Comparison of ENCODE assay signal across 9 cellular contexts in genomic region chr16:89200124-89200849, GRCh38. TPM values are rescaled to one million over a fixed set of nuclear protein-coding genes. Genes with fewer than 3 reads are reported as not detected.
DNase-seq lines count a peak whose midpoint lies in the region; ATAC-seq and TF ChIP-seq lines count a peak whose summit lies in the region.
"Had no signal": no experiment of that assay in that cellular context is flagged by ENCODE, and none has a peak within 500 bp of the region (broad histone marks: within the 10 kb centered on the region; RNA-seq: fewer than 3 reads in every experiment).

SLC22A31 (minus strand) TSS chr16:89200537; CDS start chr16:89200501, 36 bp downstream.

- POLR2A ChIA-PET in SK-N-SH (lab: Yijun Ruan, JAX) = no interaction called here

- no peak within 1 kb of the TSS for H3K27ac Mint-ChIP-seq in glutamatergic neuron (ENCODE audit: unreplicated experiment)

- TF ChIP-seq CTCF in SK-N-SH (IDR thresholded peaks at IDR 0.05) = no peak
- TF ChIP-seq CTCF in glutamatergic neuron (IDR thresholded peaks at IDR 0.05; ENCODE audit: partially characterized antibody, unreplicated experiment) = no peak
- TF ChIP-seq CTCF in sigmoid colon (IDR thresholded peaks at IDR 0.05) = no peak

- 0 out of 2 replicates have a peak within 1 kb of the TSS, but pooled peaks have one; percentile 52 for H3K4me2 ChIP-seq in SK-N-SH

- H3K27me3 ChIP-seq in SK-N-SH (ENCODE audit: insufficient read depth) (peaks cover 42% of the 10 kb centered on the region), NT2/D1 (ENCODE audit: insufficient read depth, insufficient read length) (peaks cover 50% of the 10 kb centered on the region), sigmoid colon (peaks cover 42 to 75% (median 72%) of the 10 kb centered on the region in 3 donors)

- TF ChIP-seq RAD21 in SK-N-SH (IDR thresholded peaks at IDR 0.05; ENCODE audit: low read length) = no peak

- H3K27ac ChIP-seq in SK-N-SH (ENCODE audit: low read depth in 2 of 2, low read length in 1 of 2) (no peak within 1 kb of the TSS), sigmoid colon (no peak within 1 kb of the TSS)

- H3K9me3 ChIP-seq in SK-N-SH (no peaks in the 10 kb centered on the region), NT2/D1 (ENCODE audit: insufficient read depth, low read length) (no peaks in the 10 kb centered on the region; the same call in 1 of the 2 replicates), sigmoid colon (peaks cover 0 to 3% (median 1%) of the 10 kb centered on the region in 4 donors)

- H3K36me3 Mint-ChIP-seq in glutamatergic neuron (ENCODE audit: unreplicated experiment) = peaks cover 12% of the 10 kb centered on the region

- no peaks in the 10 kb centered on the region; a peak in 1 of 4 replicates for H3K4me1 ChIP-seq in SK-N-SH (ENCODE audit: control insufficient read depth in 1 of 2, insufficient read depth in 2 of 2, low read depth in 1 of 2, low read length in 1 of 2)
- H3K4me1 ChIP-seq in NT2/D1 (ENCODE audit: insufficient read depth, insufficient read length) = peaks cover 25% of the 10 kb centered on the region
- peaks cover 0 to 26% (median 18%) of the 10 kb centered on the region in 4 donors for H3K4me1 ChIP-seq in sigmoid colon

- H3F3A ChIP-seq in SK-N-SH (replicated peaks; ENCODE audit: insufficient read depth) = peaks cover 19% of the 10 kb centered on the region

- H3K9ac ChIP-seq in SK-N-SH (no peak within 1 kb of the TSS), NT2/D1 (ENCODE audit: insufficient read length, low read depth) (peak within 1 kb of the TSS; percentile 85)

- CTCF ChIA-PET in SK-N-SH (lab: Yijun Ruan, JAX) = interaction anchor here (0.8 to 2.7 kb wide), 5 partner anchors 16 to 463 kb away, joined by 3 to 8 read pairs (median 4); partner anchors contain the start of genes GALNS and TRAPPC2L

- H3K9me2 ChIP-seq in SK-N-SH = no peaks in the 10 kb centered on the region

- DNase-seq in SK-N-SH (peak; percentile 36), NT2/D1 (ENCODE audit: low read depth, low spot score) (no peak), glutamatergic neuron (peak; percentile 34), sigmoid colon (no peak), AG08395 (ENCODE audit: low spot score) (no peak), NCI-H187 (lab: John Stamatoyannopoulos, UW) (no peak)
- DNase-seq: AML-193 had no signal

- no peak for ATAC-seq in SK-N-SH treated with all-trans-retinoic acid at 6 μM for 48 hours
- no peak for ATAC-seq in GM21381 (IDR thresholded peaks at IDR 0.05; ENCODE audit: unreplicated experiment)

- no peak for TF ChIP-seq POLR2A in sigmoid colon (IDR thresholded peaks at IDR 0.05)

- 32% methylated on average over 18 of the region's 28 CpGs for WGBS in SK-N-SH (ENCODE audit: low lambda C conversion rate)
- 11 to 21% methylated on average over 28 of the region's 28 CpGs for WGBS in sigmoid colon, 2 donors

- peak within 1 kb of the TSS; percentile 28 for H3K4me3 Mint-ChIP-seq in glutamatergic neuron (ENCODE audit: unreplicated experiment)

- H2AFZ ChIP-seq in SK-N-SH (ENCODE audit: low read depth) = no peak within 1 kb of the TSS

- peaks cover 11% of the 10 kb centered on the region for H3K9me3 Mint-ChIP-seq in glutamatergic neuron (ENCODE audit: unreplicated experiment)

- H3K36me3 ChIP-seq in SK-N-SH (replicated peaks in 1 of 2; ENCODE audit: control insufficient read depth in 1 of 2, insufficient read depth in 2 of 2, low read length in 1 of 2) = no peaks in the 10 kb centered on the region
- no peaks in the 10 kb centered on the region for H3K36me3 ChIP-seq in NT2/D1 (ENCODE audit: insufficient read depth, insufficient read length, low read length)
- no peaks in the 10 kb centered on the region for H3K36me3 ChIP-seq in sigmoid colon

- H4K20me1 ChIP-seq in SK-N-SH (ENCODE audit: insufficient read depth) = no peaks in the 10 kb centered on the region

- intact Hi-C loops in sigmoid colon (cut with DNase I) = no loop called here

- H3K4me1 Mint-ChIP-seq in glutamatergic neuron (ENCODE audit: low read depth, unreplicated experiment) = no peaks in the 10 kb centered on the region

- no peaks in the 10 kb centered on the region for H3K79me2 ChIP-seq in SK-N-SH (ENCODE audit: insufficient read depth)

- peaks cover 20% of the 10 kb centered on the region for H3K27me3 Mint-ChIP-seq in glutamatergic neuron (ENCODE audit: unreplicated experiment)

- H3K4me3 ChIP-seq in SK-N-SH (ENCODE audit: low read depth in 2 of 2, low read length in 1 of 2) (peak within 1 kb of the TSS in 1 of 2 experiments; percentile 19; a peak in 1 of 4 replicates), NT2/D1 (ENCODE audit: insufficient read length, low read depth) (peak within 1 kb of the TSS; percentile 75), sigmoid colon (peak within 1 kb of the TSS in 3 of 4 donors; percentile 17 to 30 (median 28))

- TF ChIP-seq EP300 in SK-N-SH (IDR thresholded peaks at IDR 0.05; ENCODE audit: borderline replicate concordance in 1 of 2, low read depth in 1 of 2, low read length in 1 of 2) (no peak), sigmoid colon (IDR thresholded peaks at IDR 0.05) (no peak)

TF ChIP-seq in SK-N-SH, 30 proteins besides CTCF, POLR2A, EP300 and RAD21:
- TF ChIP-seq NFIC (IDR thresholded peaks at IDR 0.05; ENCODE audit: borderline replicate concordance) (no peak), MXI1 (IDR thresholded peaks at IDR 0.05; ENCODE audit: low read depth, low read length) (no peak), MEF2A (IDR thresholded peaks at IDR 0.05; ENCODE audit: borderline replicate concordance, low read depth) (no peak), JUND (IDR thresholded peaks at IDR 0.05) (no peak)
- TF ChIP-seq, protein P1, sequence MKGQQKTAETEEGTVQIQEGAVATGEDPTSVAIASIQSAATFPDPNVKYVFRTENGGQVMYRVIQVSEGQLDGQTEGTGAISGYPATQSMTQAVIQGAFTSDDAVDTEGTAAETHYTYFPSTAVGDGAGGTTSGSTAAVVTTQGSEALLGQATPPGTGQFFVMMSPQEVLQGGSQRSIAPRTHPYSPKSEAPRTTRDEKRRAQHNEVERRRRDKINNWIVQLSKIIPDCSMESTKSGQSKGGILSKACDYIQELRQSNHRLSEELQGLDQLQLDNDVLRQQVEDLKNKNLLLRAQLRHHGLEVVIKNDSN (IDR thresholded peaks at IDR 0.05; ENCODE audit: borderline replicate concordance, low read depth) = no peak

TF ChIP-seq in SK-N-SH treated with all-trans-retinoic acid at 6 μM for 48 hours, 23 proteins besides CTCF, POLR2A, EP300 and RAD21:
- TF ChIP-seq ESRRG (CRISPR knock-in tag; IDR thresholded peaks at IDR 0.05) = no peak
TF ChIP-seq in SK-N-SH treated with all-trans-retinoic acid at 6 μM for 48 hours: peak in this region for 0.

RNA-seq across cellular contexts. Expression of gene SLC22A31, which starts in this region (rescaled TPM):
- polyA plus RNA-seq in SK-N-SH (2012; rRNA removed) (0.07 and 0.16 TPM in 2 replicates), sigmoid colon (under 1 TPM in 1 of 3 donors, not detected in 2; 0.87 TPM)
- 0.04 TPM in 1 of 2 replicates, not detected in the other for polyA plus RNA-seq in SK-N-SH (2012; cell fraction: cytosol; rRNA removed)
- polyA plus RNA-seq in SK-N-SH (2012; cell fraction: nucleus; rRNA removed) = 1.5 and 2.3 TPM in 2 replicates
- total RNA-seq in glutamatergic neuron (ENCODE audit: unreplicated experiment) (3.9 TPM), sigmoid colon (not detected)

Comparison
In these comparisons a context has a peak if more than half of its experiments do, and no peak if none do; other contexts are left out.
1. DNase-seq: peak in SK-N-SH (single experiment) and glutamatergic neuron (single experiment); none in NT2/D1 (single experiment), sigmoid colon (single experiment), AG08395 (single experiment) and NCI-H187 (0 of 2).